In the genomic region with DNA sequence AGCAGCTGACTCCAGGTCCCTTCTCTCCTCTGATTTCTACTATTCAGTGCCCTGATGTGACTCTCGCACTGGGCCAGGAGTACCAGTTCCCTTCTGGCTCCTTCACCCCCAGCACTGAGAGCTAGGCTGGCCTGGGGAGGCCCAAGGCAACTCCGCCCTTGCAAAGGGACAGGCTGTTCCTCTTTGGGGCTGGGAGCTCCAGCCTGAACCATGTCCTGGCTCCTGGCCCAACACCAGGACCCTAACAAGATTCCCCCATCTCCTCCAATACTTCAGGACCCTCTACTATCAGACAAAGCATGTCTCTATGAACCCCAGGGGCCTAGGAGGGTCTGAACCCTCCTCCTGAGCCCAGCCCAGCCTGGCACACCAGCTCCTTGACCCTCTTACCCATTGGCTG, we compare ENCODE assay signal across 15 cellular contexts. TPM values are rescaled to one million over a fixed set of nuclear protein-coding genes. Genes with fewer than 3 reads are reported as not detected.
DNase-seq lines count a peak whose midpoint lies in the region; ATAC-seq, FAIRE-seq and TF ChIP-seq lines count a peak whose summit lies in the region.
"Had no signal": no experiment of that assay in that cellular context is flagged by ENCODE, and none has a peak within 500 bp of the region (broad histone marks: within the 10 kb centered on the region; RNA-seq: fewer than 3 reads in every experiment).

No MANE protein-coding gene starts in this region.

- intact Hi-C loops in IMR-90 (cut with micrococcal nuclease) = no loop called here
- intact Hi-C loops in posterior vena cava (cut with DNase I) = loop anchor here in 1 of 2 donors (5.0 kb wide), 1 partner anchor 1458 kb away; no protein-coding TSS in a partner anchor

- H2AFZ ChIP-seq in IMR-90 (replicated peaks; ENCODE audit: low read length, poor library complexity) (peak overlapping the region; percentile 73), fibroblast of lung (ENCODE audit: low read length) (no peak overlapping the region), parathyroid adenoma (peak overlapping the region; percentile 62)

- H4K91ac ChIP-seq in IMR-90 (ENCODE audit: insufficient read depth, low read depth, low read length) = peak overlapping the region; percentile 83

- H3K9ac ChIP-seq in IMR-90 (ENCODE audit: low read depth, low read length) = peak overlapping the region; percentile 63
- peak overlapping the region; percentile 1 for H3K9ac ChIP-seq in fibroblast of lung (ENCODE audit: insufficient read depth, low read length)
- H3K9ac ChIP-seq in parathyroid adenoma = no peak overlapping the region

- no peak for TF ChIP-seq RAD21 in A549 (conservative IDR thresholded peaks at IDR 0.05 in 1 of 2, IDR thresholded peaks at IDR 0.05 in 1 of 2)
- TF ChIP-seq RAD21 in IMR-90 (IDR thresholded peaks at IDR 0.05; ENCODE audit: low read length) = no peak

- H3K14ac ChIP-seq in IMR-90 (replicated peaks; ENCODE audit: low read depth, low read length) = peak overlapping the region; percentile 81

- peak overlapping the region; percentile 76 for H3K18ac ChIP-seq in IMR-90 (ENCODE audit: low read depth, low read length)

- dilution Hi-C loops in IMR-90 (cut with HindIII; ENCODE audit: low sequenced_read_pairs, unreplicated experiment) = no loop called here

- TF ChIP-seq CTCF in A549 (IDR thresholded peaks at IDR 0.05) (no peak), IMR-90 (conservative IDR thresholded peaks at IDR 0.05; ENCODE audit: low read depth, low read length) (no peak), fibroblast of lung (conservative IDR thresholded peaks at IDR 0.05 in 1 of 2, IDR thresholded peaks at IDR 0.05 in 1 of 2; ENCODE audit: low read depth in 1 of 2, low read length in 2 of 2) (no peak), parathyroid adenoma (IDR thresholded peaks at IDR 0.05) (no peak), BE2C (IDR thresholded peaks at IDR 0.05; ENCODE audit: low read depth, low read length) (no peak)

- H3K27me3 Mint-ChIP-seq in T-helper 2 cell treated with Interferon-gamma antibody and Interleukin-4, amounts not matched to agents 5 μg/mL and 100 μg/mL, for 36 hours (ENCODE audit: low read depth) = peaks cover 16% of the 10 kb centered on the region

- H3K4me3 ChIP-seq in A549 (no peak overlapping the region), IMR-90 (ENCODE audit: insufficient read depth, low read depth, low read length) (no peak overlapping the region), fibroblast of lung (replicated peaks in 1 of 4; ENCODE audit: control extremely low read depth in 1 of 4, insufficient read depth in 1 of 4, low read depth in 3 of 4, low read length in 4 of 4) (peak overlapping the region in 1 of 4 experiments; percentile 13), parathyroid adenoma (ENCODE audit: low read depth, low read length) (no peak overlapping the region), BE2C (ENCODE audit: low read depth, low read length) (no peak overlapping the region)
- H3K4me3 ChIP-seq: upper lobe of left lung had no signal

- peak overlapping the region; percentile 74; the same call in 1 of the 2 replicates for H3K56ac ChIP-seq in IMR-90 (ENCODE audit: extremely low read depth, insufficient read depth, low read length)

- H3K27ac ChIP-seq in A549 = peak overlapping the region; percentile 6 to 74; a peak in 4 of 6 replicates
- H3K27ac ChIP-seq in IMR-90 (ENCODE audit: insufficient read depth, low read length) = peak overlapping the region; percentile 96
- H3K27ac ChIP-seq in fibroblast of lung (ENCODE audit: insufficient read depth, low read length) = peak overlapping the region; percentile 75
- peak overlapping the region; percentile 69 for H3K27ac ChIP-seq in parathyroid adenoma

- peak overlapping the region; percentile 50 for H4K5ac ChIP-seq in IMR-90 (ENCODE audit: low read depth, low read length)

- DNase-seq in A549 (ENCODE audit: low read depth in 1 of 2, low spot score in 1 of 2) (no peak), IMR-90 (no peak), fibroblast of lung (ENCODE audit: low read depth in 2 of 2) (no peak), Ammon's horn (ENCODE audit: low spot score) (no peak), posterior vena cava (ENCODE audit: low spot score) (no peak), BE2C (no peak)
- no peak for DNase-seq in T-helper 2 cell treated with Interferon-gamma antibody and Interleukin-4, amounts not matched to agents 5 μg/mL and 100 μg/mL, for 36 hours (ENCODE audit: low spot score)
- DNase-seq: activated CD4-positive, alpha-beta T cell treated with anti-CD3 and anti-CD28 coated beads, Interleukin-2, amount 50 U/mL, for 48 hours; NCI-H1092; stimulated activated CD4-positive, alpha-beta T cell treated with anti-CD3 and anti-CD28 coated beads, Interleukin-1b, Interleukin-23, amount 100 ng/mL, for 48 hours had no signal

- H3K79me2 ChIP-seq in fibroblast of lung (ENCODE audit: control insufficient read depth, insufficient read depth, low read length) (peaks cover 55% of the 10 kb centered on the region), parathyroid adenoma (no peaks in the 10 kb centered on the region)

- in situ Hi-C loops in IMR-90 (cut with MboI; ENCODE audit: low sequenced_read_pairs) = no loop called here

- H3K27me3 ChIP-seq in IMR-90 (ENCODE audit: control insufficient read depth, insufficient read depth, low read length) (no peaks in the 10 kb centered on the region), fibroblast of lung (ENCODE audit: control insufficient read depth, insufficient read depth, low read length) (no peaks in the 10 kb centered on the region), parathyroid adenoma (ENCODE audit: control insufficient read depth, insufficient read depth, low read length) (no peaks in the 10 kb centered on the region), BE2C (no peaks in the 10 kb centered on the region)
- H3K27me3 ChIP-seq: upper lobe of left lung had no signal

- POLR2A ChIA-PET in A549 (lab: Yijun Ruan, JAX) = interaction anchor here (1.2 to 3.0 kb wide), 2 partner anchors 9 to 47 kb away, joined by 4 to 13 read pairs; no protein-coding TSS in a partner anchor
- POLR2A ChIA-PET in IMR-90 (lab: Charles Lee; ENCODE audit: unreplicated experiment) = interaction anchor here (1.0 kb wide), 1 partner anchor 11 kb away, joined by 6 read pairs; no protein-coding TSS in a partner anchor

- peaks cover 8 to 70% of the 10 kb centered on the region in 2 experiments for H3K79me1 ChIP-seq in IMR-90 (ENCODE audit: low read depth in 1 of 2, low read length in 2 of 2)

- H4K20me1 ChIP-seq in IMR-90 (ENCODE audit: insufficient read depth, low read length) (peaks cover 67% of the 10 kb centered on the region), fibroblast of lung (ENCODE audit: control insufficient read depth, extremely low read depth, insufficient read depth, low read length) (no peaks in the 10 kb centered on the region)

- no peak overlapping the region for H3K27ac Mint-ChIP-seq in T-helper 2 cell treated with Interferon-gamma antibody and Interleukin-4, amounts not matched to agents 5 μg/mL and 100 μg/mL, for 36 hours
- H3K27ac Mint-ChIP-seq: activated T-helper 17 cell treated with anti-CD3 and anti-CD28 coated beads, Interleukin-2, amount 50 U/mL, for 72 hours; progenitor cell of endocrine pancreas had no signal

- H3K4me2 ChIP-seq in A549 (peak overlapping the region; percentile 35; the same call in 2 of the 3 replicates), IMR-90 (ENCODE audit: low read depth, low read length) (peak overlapping the region; percentile 74), fibroblast of lung (ENCODE audit: extremely low read depth, insufficient read depth, low read length) (peak overlapping the region; percentile 74), parathyroid adenoma (ENCODE audit: low read length) (no peak overlapping the region)

- H3K36me3 ChIP-seq in IMR-90 (ENCODE audit: control insufficient read depth, insufficient read depth, low read length) (peaks cover 20% of the 10 kb centered on the region), fibroblast of lung (ENCODE audit: control insufficient read depth, insufficient read depth, low read length) (no peaks in the 10 kb centered on the region), parathyroid adenoma (ENCODE audit: control insufficient read depth, insufficient read depth, low read length) (no peaks in the 10 kb centered on the region), BE2C (no peaks in the 10 kb centered on the region)
- H3K36me3 ChIP-seq: upper lobe of left lung had no signal

- peaks cover 36% of the 10 kb centered on the region for H3K9me1 ChIP-seq in IMR-90 (ENCODE audit: insufficient read depth, low read length)

- H2BK20ac ChIP-seq in IMR-90 (ENCODE audit: low read depth, low read length) = peak overlapping the region; percentile 77

- H3K36me3 Mint-ChIP-seq in T-helper 2 cell treated with Interferon-gamma antibody and Interleukin-4, amounts not matched to agents 5 μg/mL and 100 μg/mL, for 36 hours (ENCODE audit: low read depth) = no peaks in the 10 kb centered on the region
- H3K36me3 Mint-ChIP-seq: IgD-negative memory B cell had no signal

- H2BK120ac ChIP-seq in IMR-90 (ENCODE audit: low read depth, low read length) = peak overlapping the region; percentile 93

- FAIRE-seq in A549 (lab: Jason Lieb, UNC) = no peak

- CTCF ChIA-PET in A549 (lab: Yijun Ruan, JAX) (interaction anchor here (1.0 to 31.4 kb wide), 9 partner anchors 10 to 100 kb away, joined by 3 to 872 read pairs (median 6); a partner anchor contains a TSS), IMR-90 (lab: Yijun Ruan, JAX) (interaction anchor here (1.9 to 2.3 kb wide), 2 partner anchors 12 to 50 kb away, joined by 7 to 9 read pairs; a partner anchor contains a TSS)

- no TSS peak for BruUV-seq in IMR-90 (replicated peaks; lab: Mats Ljungman, UMichigan)

- no peak for TF ChIP-seq EP300 in A549 (IDR thresholded peaks at IDR 0.05)

- H3K4ac ChIP-seq in IMR-90 (ENCODE audit: low read depth, low read length) = peak overlapping the region; percentile 95

- H3K9me3 ChIP-seq in A549 = no peaks in the 10 kb centered on the region
- no peaks in the 10 kb centered on the region for H3K9me3 ChIP-seq in IMR-90 (ENCODE audit: control insufficient read depth, insufficient read depth, low read length)
- no peaks in the 10 kb centered on the region for H3K9me3 ChIP-seq in fibroblast of lung (ENCODE audit: control insufficient read depth, insufficient read depth, low read depth, low read length)
- no peaks in the 10 kb centered on the region for H3K9me3 ChIP-seq in parathyroid adenoma (ENCODE audit: control insufficient read depth, low read length)
- H3K9me3 ChIP-seq in BE2C = no peaks in the 10 kb centered on the region
- H3K9me3 ChIP-seq: upper lobe of left lung had no signal

- H2BK15ac ChIP-seq in IMR-90 (ENCODE audit: low read depth, low read length) = peak overlapping the region; percentile 78; the same call in 2 of the 3 replicates

- H3K4me1 ChIP-seq in A549 (peaks cover 31% of the 10 kb centered on the region), IMR-90 (ENCODE audit: control insufficient read depth, insufficient read depth, low read length) (peaks cover 53% of the 10 kb centered on the region), fibroblast of lung (ENCODE audit: control insufficient read depth, extremely low read depth, insufficient read depth, low read length) (peaks cover 55% of the 10 kb centered on the region), parathyroid adenoma (peaks cover 9% of the 10 kb centered on the region), BE2C (no peaks in the 10 kb centered on the region)

- peak overlapping the region; percentile 82 for H3K23ac ChIP-seq in IMR-90 (ENCODE audit: low read depth, low read length)

- H3K9me3 Mint-ChIP-seq in T-helper 2 cell treated with Interferon-gamma antibody and Interleukin-4, amounts not matched to agents 5 μg/mL and 100 μg/mL, for 36 hours = no peaks in the 10 kb centered on the region
- H3K9me3 Mint-ChIP-seq: activated T-helper 17 cell treated with anti-CD3 and anti-CD28 coated beads, Interleukin-2, amount 50 U/mL, for 72 hours had no signal

- H3K4me3 Mint-ChIP-seq in T-helper 2 cell treated with Interferon-gamma antibody and Interleukin-4, amounts not matched to agents 5 μg/mL and 100 μg/mL, for 36 hours = no peak overlapping the region
- H3K4me3 Mint-ChIP-seq: activated T-helper 17 cell treated with anti-CD3 and anti-CD28 coated beads, Interleukin-2, amount 50 U/mL, for 72 hours; IgD-negative memory B cell had no signal

- H2BK5ac ChIP-seq in IMR-90 (ENCODE audit: low read depth, low read length, poor library complexity, severe bottlenecking) = peak overlapping the region; percentile 96

- H4K8ac ChIP-seq in IMR-90 (ENCODE audit: low read depth in 2 of 2, low read length in 2 of 2) = peak overlapping the region; percentile 46 to 83; a peak in 3 of 4 replicates

- 91% methylated on average over 2 of the region's 2 CpGs for WGBS in A549 (ENCODE audit: missing lambda C conversion rate)
- WGBS in IMR-90 (ENCODE audit: extremely low coverage in 2 of 2, insufficient read length in 1 of 2), 2 experiments = no CpG with 5 or more reads among the region's 2 CpGs

- H2AK9ac ChIP-seq in IMR-90 (replicated peaks; ENCODE audit: low read depth, low read length, poor library complexity) = peak overlapping the region; percentile 88

- H2AK5ac ChIP-seq in IMR-90 (ENCODE audit: low read depth, low read length) = peak overlapping the region; percentile 99

- TF ChIP-seq POLR2A in A549 (IDR thresholded peaks at IDR 0.05; ENCODE audit: low read length) (no peak), IMR-90 (IDR thresholded peaks at IDR 0.05; ENCODE audit: low read depth, low read length) (no peak)

- no peaks in the 10 kb centered on the region for H3K4me1 Mint-ChIP-seq in T-helper 2 cell treated with Interferon-gamma antibody and Interleukin-4, amounts not matched to agents 5 μg/mL and 100 μg/mL, for 36 hours (ENCODE audit: low read depth)
- H3K4me1 Mint-ChIP-seq: activated T-helper 17 cell treated with anti-CD3 and anti-CD28 coated beads, Interleukin-2, amount 50 U/mL, for 72 hours; IgD-negative memory B cell had no signal

- no peak for ATAC-seq in A549
- no peak for ATAC-seq in IMR-90 (ENCODE audit: low read depth)
- ATAC-seq: activated T-helper 17 cell treated with anti-CD3 and anti-CD28 coated beads, Interleukin-2, amount 50 U/mL, for 72 hours had no signal

RNA-seq across cellular contexts. Expression of a gene that starts 12.6 kb away (rescaled TPM):
- 0.48 and 0.61 TPM in 2 replicates for polyA plus RNA-seq in A549 (2011; rRNA removed)
- polyA plus RNA-seq in A549 (2012; cell fraction: cytosol; rRNA removed) = 0.24 and 0.45 TPM in 2 replicates
- 0.56 and 0.86 TPM in 2 replicates for polyA plus RNA-seq in A549 (2012; cell fraction: nucleus; rRNA removed)
- polyA plus RNA-seq in A549 (2017; fragmentation: RNase III; extraction: RNeasy Plus Mini Kit Qiagen cat#74134 plus additional on column Dnase treatment) = 2.1 to 2.7 TPM (median 2.3 TPM) in 3 replicates
- 1.3 and 1.7 TPM in 2 replicates for polyA minus RNA-seq in A549 (2011; rRNA and poly(A)+ RNA removed)
- 8.1 and 10.0 TPM in 2 replicates for total RNA-seq in IMR-90 (2012; rRNA removed)
- 76.9 and 82.3 TPM in 2 replicates for polyA plus RNA-seq in IMR-90 (2012; rRNA removed)
- polyA plus RNA-seq in IMR-90 (2012; cell fraction: cytosol; rRNA removed) = 85.0 and 112 TPM in 2 replicates
- polyA plus RNA-seq in IMR-90 (2012; cell fraction: nucleus; rRNA removed; ENCODE audit: low replicate concordance) = 50.1 and 52.2 TPM in 2 replicates
- total RNA-seq in fibroblast of lung = 14.4 and 28.4 TPM in 2 replicates
- 18.8 and 31.2 TPM in 2 replicates for polyA plus RNA-seq in fibroblast of lung
- polyA plus RNA-seq in fibroblast of lung (2012) = 112 and 132 TPM in 2 replicates
- polyA minus RNA-seq in fibroblast of lung (ENCODE audit: low replicate concordance) = 267 and 318 TPM in 2 replicates
- total RNA-seq in posterior vena cava = 10 to 100 TPM; 14.3 to 25.8 TPM
- polyA plus RNA-seq in BE2C (2012; ENCODE audit: insufficient read depth, insufficient read length, low read depth) = 0.42 TPM
- total RNA-seq: activated T-helper 17 cell treated with anti-CD3 and anti-CD28 coated beads, Interleukin-2, amount 50 U/mL, for 72 hours had no signal
- polyA plus RNA-seq: IgD-negative memory B cell had no signal

RNA-seq across cellular contexts. Expression of a gene that starts 57.2 kb away (rescaled TPM):
- polyA plus RNA-seq in A549 (2011; rRNA removed) (12.8 and 14.5 TPM in 2 replicates), A549 (2017; fragmentation: RNase III; extraction: RNeasy Plus Mini Kit Qiagen cat#74134 plus additional on column Dnase treatment) (28.4 to 30.7 TPM (median 28.4 TPM) in 3 replicates), IMR-90 (2012; rRNA removed) (62.0 and 68.0 TPM in 2 replicates), fibroblast of lung (16.4 and 26.1 TPM in 2 replicates)
- 37.4 and 55.9 TPM in 2 replicates for polyA plus RNA-seq in A549 (2012; cell fraction: cytosol; rRNA removed)
- 133 and 174 TPM in 2 replicates for polyA plus RNA-seq in A549 (2012; cell fraction: nucleus; rRNA removed)
- 22.7 and 37.4 TPM in 2 replicates for polyA minus RNA-seq in A549 (2011; rRNA and poly(A)+ RNA removed)
- total RNA-seq in IMR-90 (2012; rRNA removed) (43.0 and 46.8 TPM in 2 replicates), fibroblast of lung (24.9 and 35.5 TPM in 2 replicates), posterior vena cava (10 to 100 TPM; 38.5 to 41.2 TPM)
- 52.8 and 75.7 TPM in 2 replicates for polyA plus RNA-seq in IMR-90 (2012; cell fraction: cytosol; rRNA removed)
- polyA plus RNA-seq in IMR-90 (2012; cell fraction: nucleus; rRNA removed; ENCODE audit: low replicate concordance) = 126 and 364 TPM in 2 replicates
- polyA plus RNA-seq in fibroblast of lung (2012) = 34.5 and 44.0 TPM in 2 replicates
- 71.9 and 76.7 TPM in 2 replicates for polyA minus RNA-seq in fibroblast of lung (ENCODE audit: low replicate concordance)
- polyA plus RNA-seq in BE2C (2012; ENCODE audit: insufficient read depth, insufficient read length, low read depth) = 74.7 TPM

Comparison
In these comparisons a context has a peak if more than half of its experiments do, and no peak if none do; other contexts are left out.
1. H3K27ac ChIP-seq: peak in every context shown above with its lines; median percentile 96 in IMR-90; 75 in fibroblast of lung; 69 in parathyroid adenoma; 40 in A549.